3 cellular contexts compared by ENCODE assay signal in genomic region chr2:138012082-138012481, GRCh38.
TF ChIP-seq lines count a peak whose summit lies in the region.

No MANE protein-coding gene starts in this region.

TF ChIP-seq in IMR-90, 13 proteins besides CTCF, POLR2A, EP300 and RAD21:
- TF ChIP-seq SMC3 (IDR thresholded peaks at IDR 0.05; ENCODE audit: low read depth, low read length) (no peak), CEBPB (IDR thresholded peaks at IDR 0.05; ENCODE audit: low read depth, low read length) (peak; percentile 88)
TF ChIP-seq in IMR-90: peak in this region for 1.

TF ChIP-seq in Ishikawa, 13 proteins besides CTCF, POLR2A, EP300 and RAD21 (continued from another document):
- no peak for TF ChIP-seq USF1 (IDR thresholded peaks at IDR 0.05)
- 0 out of 2 replicates have a peak, but pooled peaks have one; percentile 24 for TF ChIP-seq CEBPB (IDR thresholded peaks at IDR 0.05)
- no peak for TF ChIP-seq REST (IDR thresholded peaks at IDR 0.05; ENCODE audit: low read depth)
- no peak for TF ChIP-seq CREB1 (IDR thresholded peaks at IDR 0.05; ENCODE audit: low read depth)
- no peak for TF ChIP-seq TEAD4 (IDR thresholded peaks at IDR 0.05)
- TF ChIP-seq EGR1 (IDR thresholded peaks at IDR 0.05), result no peak
- TF ChIP-seq TCF12 (IDR thresholded peaks at IDR 0.05; ENCODE audit: low read depth), result no peak

TF ChIP-seq in K562, 482 proteins besides CTCF, POLR2A, EP300 and RAD21 (continues in another document):
- TF ChIP-seq ZBTB11 (CRISPR knock-in tag; IDR thresholded peaks at IDR 0.05), result no peak
- no peak for TF ChIP-seq ASH1L (IDR thresholded peaks at IDR 0.05; ENCODE audit: borderline replicate concordance, low read depth, partially characterized antibody)
- TF ChIP-seq STAT5B (CRISPR knock-in tag; IDR thresholded peaks at IDR 0.05), result no peak
- no peak for TF ChIP-seq ZFX (CRISPR knock-in tag; IDR thresholded peaks at IDR 0.05)
- TF ChIP-seq ZFP30 (CRISPR knock-in tag; IDR thresholded peaks at IDR 0.05; ENCODE audit: borderline replicate concordance), result no peak
- TF ChIP-seq SMARCC2 (IDR thresholded peaks at IDR 0.05; ENCODE audit: low read depth), result peak; percentile 78; the same call in 1 of the 2 replicates
- no peak for TF ChIP-seq ARID2 (IDR thresholded peaks at IDR 0.05)
- TF ChIP-seq ATF2 (CRISPR knock-in tag; IDR thresholded peaks at IDR 0.05), result no peak
- no peak for TF ChIP-seq DIDO1 (tag; IDR thresholded peaks at IDR 0.05; ENCODE audit: low read depth)
- no peak for TF ChIP-seq ETS1 (conservative IDR thresholded peaks at IDR 0.05; ENCODE audit: control insufficient read depth, low read depth, low read length)
- TF ChIP-seq HSF4 (CRISPR knock-in tag; IDR thresholded peaks at IDR 0.05; ENCODE audit: borderline replicate concordance), result no peak
- TF ChIP-seq NR1H2 (CRISPR knock-in tag; IDR thresholded peaks at IDR 0.05), result no peak
- TF ChIP-seq U2AF1 (optimal IDR thresholded peaks at IDR 0.05; ENCODE audit: low read depth, low read length), result no peak
- TF ChIP-seq SRF (CRISPR knock-in tag; IDR thresholded peaks at IDR 0.05), result no peak
- TF ChIP-seq ZNF589 (CRISPR knock-in tag; IDR thresholded peaks at IDR 0.05; ENCODE audit: low read depth), result no peak
- no peak for TF ChIP-seq TOE1 (IDR thresholded peaks at IDR 0.05; ENCODE audit: borderline replicate concordance)
- no peak for TF ChIP-seq TOE1 (CRISPR knock-in tag; IDR thresholded peaks at IDR 0.05; ENCODE audit: borderline replicate concordance, low read depth)
- TF ChIP-seq RBM17 (IDR thresholded peaks at IDR 0.05; ENCODE audit: borderline replicate concordance, low read depth, low read length), result no peak
- peak; percentile 44 to 65; a peak in 1 of 4 replicates for TF ChIP-seq ARNT (IDR thresholded peaks at IDR 0.05)
- no peak for TF ChIP-seq POLR2AphosphoS2 (IDR thresholded peaks at IDR 0.05; ENCODE audit: low read length)
- TF ChIP-seq SMARCA5 (IDR thresholded peaks at IDR 0.05), result peak; percentile 27; the same call in 1 of the 2 replicates
- TF ChIP-seq ATF1 (CRISPR knock-in tag; IDR thresholded peaks at IDR 0.05), result no peak
- TF ChIP-seq ATF1 (tag; IDR thresholded peaks at IDR 0.05), result no peak
- no peak for TF ChIP-seq SP1 (CRISPR knock-in tag; IDR thresholded peaks at IDR 0.05)
- no peak for TF ChIP-seq JUN (IDR thresholded peaks at IDR 0.05; ENCODE audit: borderline replicate concordance, low read depth, low read length)
- no peak for TF ChIP-seq JUN (CRISPR knock-in tag; IDR thresholded peaks at IDR 0.05; ENCODE audit: borderline replicate concordance)
- no peak for TF ChIP-seq MCM5 (IDR thresholded peaks at IDR 0.05; ENCODE audit: low read depth)
- TF ChIP-seq STAT5A (IDR thresholded peaks at IDR 0.05; ENCODE audit: borderline replicate concordance, low read length), result peak; percentile 82
- no peak for TF ChIP-seq HMGN3 (IDR thresholded peaks at IDR 0.05; ENCODE audit: borderline replicate concordance, extremely low read depth, insufficient read length, low read depth, low read length)
- TF ChIP-seq PRMT5 (CRISPR knock-in tag; IDR thresholded peaks at IDR 0.05), result no peak
- TF ChIP-seq ZNF707 (CRISPR knock-in tag; conservative IDR thresholded peaks at IDR 0.05), result no peak
- TF ChIP-seq ZNF318 (IDR thresholded peaks at IDR 0.05; ENCODE audit: borderline replicate concordance in 1 of 2, low read depth in 1 of 2), result no peak
- TF ChIP-seq NFIX (CRISPR knock-in tag; IDR thresholded peaks at IDR 0.05; ENCODE audit: low read depth), result no peak
- TF ChIP-seq SMARCE1 (IDR thresholded peaks at IDR 0.05), result peak; percentile 82; the same call in 1 of the 2 replicates
- TF ChIP-seq CGGBP1 (CRISPR knock-in tag; IDR thresholded peaks at IDR 0.05), result no peak
- no peak for TF ChIP-seq E4F1 (CRISPR knock-in tag; IDR thresholded peaks at IDR 0.05; ENCODE audit: borderline replicate concordance)
- no peak for TF ChIP-seq THRB (CRISPR knock-in tag; conservative IDR thresholded peaks at IDR 0.05)
- no peak for TF ChIP-seq SMAD2 (IDR thresholded peaks at IDR 0.05; ENCODE audit: low read depth, low read length)
- TF ChIP-seq NFXL1 (CRISPR knock-in tag; IDR thresholded peaks at IDR 0.05), result no peak
- no peak for TF ChIP-seq NR0B1 (IDR thresholded peaks at IDR 0.05; ENCODE audit: partially characterized antibody)
- TF ChIP-seq ZKSCAN8 (CRISPR knock-in tag; IDR thresholded peaks at IDR 0.05), result no peak
- no peak for TF ChIP-seq HNRNPLL (IDR thresholded peaks at IDR 0.05; ENCODE audit: low read depth, low read length, poor library complexity, severe bottlenecking)
